Comparison of ENCODE assay signal across 1 cellular context in genomic region chr17:28474035-28474640, GRCh38.
TF ChIP-seq lines count a peak whose summit lies in the region.

No MANE protein-coding gene starts in this region.

TF ChIP-seq in GM12891, 5 proteins besides CTCF, POLR2A, EP300 and RAD21 (continued from another document):
- TF ChIP-seq SPI1 (IDR thresholded peaks at IDR 0.05; ENCODE audit: low read depth, low read length), result no peak
